8 cellular contexts compared by ENCODE assay signal in genomic region chr4:47031713-47032404, GRCh38. TPM values are rescaled to one million over a fixed set of nuclear protein-coding genes. Genes with fewer than 3 reads are reported as not detected.
DNase-seq lines count a peak whose midpoint lies in the region; ATAC-seq and TF ChIP-seq lines count a peak whose summit lies in the region.

No MANE protein-coding gene starts in this region.

- H3K9me3 Mint-ChIP-seq in activated CD8-positive, alpha-beta memory T cell treated with anti-CD3 and anti-CD28 coated beads, Interleukin-2, amount 10 ng/mL, durations not matched to agents 7 days and 5 days (ENCODE audit: low read depth) = no peaks in the 10 kb centered on the region
- H3K9me3 Mint-ChIP-seq in neural crest cell = no peaks in the 10 kb centered on the region

- TF ChIP-seq CTCF in esophagus muscularis mucosa (IDR thresholded peaks at IDR 0.05) (no peak), neural crest cell (conservative IDR thresholded peaks at IDR 0.05) (no peak)

- peaks cover 17% of the 10 kb centered on the region for H3K4me1 Mint-ChIP-seq in activated CD8-positive, alpha-beta memory T cell treated with anti-CD3 and anti-CD28 coated beads, Interleukin-2, amount 10 ng/mL, durations not matched to agents 7 days and 5 days
- H3K4me1 Mint-ChIP-seq in neural crest cell = peaks cover 11% of the 10 kb centered on the region

- DNase-seq in activated CD8-positive, alpha-beta memory T cell treated with anti-CD3 and anti-CD28 coated beads, Interleukin-2, amount 10 ng/mL, durations not matched to agents 7 days and 5 days = no peak
- no peak for DNase-seq in activated CD8-positive, alpha-beta memory T cell treated with anti-CD3 and anti-CD28 coated beads, Interleukin-2, amount 50 U/mL, for 48 hours
- DNase-seq in SK-N-DZ (ENCODE audit: low spot score) (peak; percentile 6), esophagus muscularis mucosa (ENCODE audit: extremely low spot score) (no peak), neural crest cell (ENCODE audit: low read depth, low spot score) (peak; percentile 1), DMS 273 (lab: John Stamatoyannopoulos, UW; ENCODE audit: unreplicated experiment) (no peak), HT-29 (ENCODE audit: low spot score) (no peak)

- peak overlapping the region; percentile 42 to 52 (median 47) for H3K4me3 ChIP-seq in esophagus muscularis mucosa

- no peak overlapping the region for H3K27ac ChIP-seq in esophagus muscularis mucosa (replicated peaks in 1 of 4)

- CTCF ChIA-PET in activated CD8-positive, alpha-beta memory T cell treated with anti-CD3 and anti-CD28 coated beads, Interleukin-2, amount 10 ng/mL, durations not matched to agents 7 days and 5 days (lab: Charles Lee) = interaction anchor here (1.0 kb wide), 1 partner anchor 21 kb away, joined by 3 read pairs; no protein-coding TSS in a partner anchor

- peak overlapping the region; percentile 52 for H3K4me3 Mint-ChIP-seq in activated CD8-positive, alpha-beta memory T cell treated with anti-CD3 and anti-CD28 coated beads, Interleukin-2, amount 10 ng/mL, durations not matched to agents 7 days and 5 days
- peak overlapping the region; percentile 77 for H3K4me3 Mint-ChIP-seq in neural crest cell

- peaks cover 4 to 20% (median 17%) of the 10 kb centered on the region in 4 donors for H3K4me1 ChIP-seq in esophagus muscularis mucosa

- peaks cover 43% of the 10 kb centered on the region for H3K27me3 Mint-ChIP-seq in activated CD8-positive, alpha-beta memory T cell treated with anti-CD3 and anti-CD28 coated beads, Interleukin-2, amount 10 ng/mL, durations not matched to agents 7 days and 5 days
- H3K27me3 Mint-ChIP-seq in neural crest cell (ENCODE audit: low read depth) = peaks cover 58% of the 10 kb centered on the region

- intact Hi-C loops in esophagus muscularis mucosa (cut with DNase I) = loop anchor here (10.0 kb wide), 1 partner anchor 187 kb away; no protein-coding TSS in a partner anchor

- 8% methylated on average over 13 of the region's 19 CpGs for WGBS in esophagus muscularis mucosa

- no peak overlapping the region for H3K27ac Mint-ChIP-seq in activated CD8-positive, alpha-beta memory T cell treated with anti-CD3 and anti-CD28 coated beads, Interleukin-2, amount 10 ng/mL, durations not matched to agents 7 days and 5 days
- H3K27ac Mint-ChIP-seq in neural crest cell (ENCODE audit: unreplicated experiment) = no peak overlapping the region

- ATAC-seq in activated CD8-positive, alpha-beta memory T cell treated with anti-CD3 and anti-CD28 coated beads, Interleukin-2, amount 10 ng/mL, durations not matched to agents 7 days and 5 days = peak; percentile 48
- ATAC-seq in GM21526 (IDR thresholded peaks at IDR 0.05; ENCODE audit: low FRiP score, unreplicated experiment) = no peak

- H3K9me3 ChIP-seq in esophagus muscularis mucosa = no peaks in the 10 kb centered on the region

- H3K36me3 Mint-ChIP-seq in activated CD8-positive, alpha-beta memory T cell treated with anti-CD3 and anti-CD28 coated beads, Interleukin-2, amount 10 ng/mL, durations not matched to agents 7 days and 5 days = no peaks in the 10 kb centered on the region
- no peaks in the 10 kb centered on the region for H3K36me3 Mint-ChIP-seq in neural crest cell (ENCODE audit: low read depth)

- H3K36me3 ChIP-seq in esophagus muscularis mucosa = no peaks in the 10 kb centered on the region

- no peak for TF ChIP-seq POLR2A in esophagus muscularis mucosa (IDR thresholded peaks at IDR 0.05; ENCODE audit: low read depth)

- TF ChIP-seq EP300 in esophagus muscularis mucosa (IDR thresholded peaks at IDR 0.05) = no peak

- peaks cover 0 to 29% (median 8%) of the 10 kb centered on the region in 4 donors for H3K27me3 ChIP-seq in esophagus muscularis mucosa

RNA-seq across cellular contexts. Expression of gene GABRB1, which starts 0.5 kb away (rescaled TPM):
- not detected for total RNA-seq in activated CD8-positive, alpha-beta memory T cell treated with anti-CD3 and anti-CD28 coated beads, Interleukin-2, amount 10 ng/mL, durations not matched to agents 7 days and 5 days
- polyA plus RNA-seq in SK-N-DZ (2014; cell fraction: cytosol; rRNA removed) = not detected in 2 replicates
- polyA plus RNA-seq in SK-N-DZ (2014; cell fraction: nucleus; rRNA removed) = not detected in 2 replicates
- total RNA-seq in esophagus muscularis mucosa (under 1 TPM in 1 of 4 donors, not detected in 3; 0.13 TPM), neural crest cell (not detected in 2 replicates)
- total RNA-seq in HT-29 (2014; rRNA removed; shearing (Covaris generic)) = not detected in 2 replicates

RNA-seq across cellular contexts. Expression of gene GABRA4, which starts 38.5 kb away (rescaled TPM):
- total RNA-seq in activated CD8-positive, alpha-beta memory T cell treated with anti-CD3 and anti-CD28 coated beads, Interleukin-2, amount 10 ng/mL, durations not matched to agents 7 days and 5 days = not detected
- not detected in 2 replicates for polyA plus RNA-seq in SK-N-DZ (2014; cell fraction: cytosol; rRNA removed)
- not detected in 2 replicates for polyA plus RNA-seq in SK-N-DZ (2014; cell fraction: nucleus; rRNA removed)
- under 1 TPM in 2 of 4 donors, not detected in 2; under 0.01 TPM for total RNA-seq in esophagus muscularis mucosa
- not detected in 2 replicates for total RNA-seq in neural crest cell
- not detected in 2 replicates for total RNA-seq in HT-29 (2014; rRNA removed; shearing (Covaris generic))

Comparison
In these comparisons a context has a peak if more than half of its experiments do, and no peak if none do; other contexts are left out.
1. DNase-seq: peak in SK-N-DZ (single experiment) and neural crest cell (single experiment); none in activated CD8-positive, alpha-beta memory T cell treated with anti-CD3 and anti-CD28 coated beads, Interleukin-2, amount 10 ng/mL, durations not matched to agents 7 days and 5 days (single experiment), activated CD8-positive, alpha-beta memory T cell treated with anti-CD3 and anti-CD28 coated beads, Interleukin-2, amount 50 U/mL, for 48 hours (single experiment), esophagus muscularis mucosa (single experiment), DMS 273 (single experiment) and HT-29 (single experiment).